ENCODE assay signal across 13 cellular contexts in the genomic region with DNA sequence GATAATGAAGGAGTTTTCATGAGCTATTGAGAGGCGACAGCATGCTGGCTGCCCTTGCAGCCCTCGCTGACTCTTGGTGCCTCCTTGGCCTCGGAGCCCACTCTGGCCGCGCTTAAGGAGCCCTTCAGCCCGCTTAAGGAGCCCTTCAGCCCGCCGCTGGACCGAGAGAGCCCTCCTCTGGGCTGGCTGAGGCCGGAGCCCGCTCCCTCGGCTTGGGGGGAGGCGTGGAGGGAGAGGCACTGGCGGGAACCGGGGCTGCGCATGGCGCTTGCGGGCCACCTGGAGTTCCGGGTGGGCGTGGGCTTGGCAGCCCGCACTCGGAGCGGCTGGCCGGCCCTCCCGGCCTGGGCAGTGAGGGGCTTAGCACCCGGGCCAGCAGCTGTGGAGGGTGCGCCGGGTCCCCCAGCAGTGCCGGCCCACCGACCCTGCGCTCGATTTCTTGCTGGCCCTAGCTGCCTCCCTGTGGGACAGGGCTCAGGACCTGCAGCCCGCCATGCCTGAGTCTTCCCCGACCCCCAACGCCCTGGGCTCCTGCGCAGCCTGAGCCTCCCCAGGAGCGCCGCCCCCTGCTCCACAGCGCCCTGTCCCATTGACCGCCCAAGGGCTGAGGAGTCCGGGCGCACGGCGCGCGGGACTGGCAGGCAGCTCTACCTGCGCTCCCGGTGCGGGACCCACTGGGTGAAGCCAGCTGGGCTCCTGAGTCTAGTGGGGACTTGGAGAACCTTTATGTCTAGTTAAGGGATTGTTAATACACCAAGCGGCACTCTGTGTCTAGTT.
"Had no signal": no experiment of that assay in that cellular context is flagged by ENCODE, and none has a peak within 500 bp of the region (broad histone marks: within the 10 kb centered on the region; RNA-seq: fewer than 3 reads in every experiment).

No MANE protein-coding gene starts in this region.

- DNase-seq: activated CD4-positive, alpha-beta memory T cell treated with anti-CD3 and anti-CD28 coated beads, Interleukin-2, amount 10 ng/mL, durations not matched to agents 7 days and 5 days; activated gamma-delta T cell treated with Interleukin-2 at 50 U/mL for 16 hours; activated T-cell treated with anti-CD3 and anti-CD28 coated beads, Interleukin-2, amount 50 U/mL, for 48 hours; aorta; heart left ventricle; nephron progenitor cell; substantia nigra; T-helper 9 cell had no signal

- FAIRE-seq: bronchial epithelial cell, colon, frontal cortex, keratinocyte had no signal

- H3K27ac Mint-ChIP-seq: activated CD4-positive, alpha-beta memory T cell treated with anti-CD3 and anti-CD28 coated beads, Interleukin-2, amount 10 ng/mL, durations not matched to agents 7 days and 5 days had no signal

- H3K9me3 ChIP-seq: heart left ventricle had no signal

- H3K4me1 ChIP-seq: heart left ventricle had no signal

- H3K4me1 Mint-ChIP-seq: activated CD4-positive, alpha-beta memory T cell treated with anti-CD3 and anti-CD28 coated beads, Interleukin-2, amount 10 ng/mL, durations not matched to agents 7 days and 5 days; nephron progenitor cell had no signal

- H3K4me3 Mint-ChIP-seq: activated CD4-positive, alpha-beta memory T cell treated with anti-CD3 and anti-CD28 coated beads, Interleukin-2, amount 10 ng/mL, durations not matched to agents 7 days and 5 days; nephron progenitor cell had no signal

- ATAC-seq: heart left ventricle had no signal

- H3K27ac ChIP-seq: heart left ventricle, skin epidermis had no signal

- H3K9me3 Mint-ChIP-seq: activated CD4-positive, alpha-beta memory T cell treated with anti-CD3 and anti-CD28 coated beads, Interleukin-2, amount 10 ng/mL, durations not matched to agents 7 days and 5 days had no signal

- H3K27me3 Mint-ChIP-seq: activated CD4-positive, alpha-beta memory T cell treated with anti-CD3 and anti-CD28 coated beads, Interleukin-2, amount 10 ng/mL, durations not matched to agents 7 days and 5 days had no signal

- H3K36me3 ChIP-seq: heart left ventricle had no signal
